In genomic region chr19:4916292-4917082, GRCh38 we compare ENCODE assay signal across 8 cellular contexts. TPM values are rescaled to one million over a fixed set of nuclear protein-coding genes. Genes with fewer than 3 reads are reported as not detected.
DNase-seq lines count a peak whose midpoint lies in the region; ATAC-seq, FAIRE-seq and TF ChIP-seq lines count a peak whose summit lies in the region.

No MANE protein-coding gene starts in this region.

- peaks cover 54% of the 10 kb centered on the region for H3K4me1 Mint-ChIP-seq in activated B cell treated with CpG ODN at 0.5 μM for 24 hours

- BruUV-seq in endothelial cell of umbilical vein (replicated peaks; lab: Mats Ljungman, UMichigan): no TSS peak

- H3K4me3 ChIP-seq in endothelial cell of umbilical vein (replicated peaks in 1 of 3; ENCODE audit: insufficient read depth in 1 of 3, low read depth in 1 of 3, low read length in 3 of 3): peak overlapping the region in 1 of 3 experiments; percentile 8

- H3K4me3 Mint-ChIP-seq in activated B cell treated with CpG ODN at 0.5 μM for 24 hours: peak overlapping the region; percentile 98

- H3K27ac ChIP-seq in endothelial cell of umbilical vein (ENCODE audit: insufficient read depth, low read depth, low read length): peak overlapping the region; percentile 57

- peak overlapping the region; percentile 40 for H3K4me2 ChIP-seq in endothelial cell of umbilical vein (ENCODE audit: insufficient read depth, low read length)

- no peaks in the 10 kb centered on the region for H3K27me3 ChIP-seq in endothelial cell of umbilical vein (ENCODE audit: control insufficient read depth in 2 of 2, insufficient read depth in 2 of 2, low read length in 2 of 2)

- no peak for ATAC-seq in GM18505 (IDR thresholded peaks at IDR 0.05; ENCODE audit: unreplicated experiment)
- ATAC-seq in activated B cell treated with CpG ODN at 0.5 μM for 24 hours (ENCODE audit: low read depth): peak; percentile 75
- ATAC-seq in GM18873 (IDR thresholded peaks at IDR 0.05; ENCODE audit: low FRiP score, unreplicated experiment): no peak
- no peak for ATAC-seq in GM19324 (IDR thresholded peaks at IDR 0.05; ENCODE audit: low FRiP score, unreplicated experiment)

- TF ChIP-seq CTCF in activated B cell treated with CpG ODN at 0.5 μM for 24 hours (IDR thresholded peaks at IDR 0.05): no peak
- TF ChIP-seq CTCF in endothelial cell of umbilical vein (IDR thresholded peaks at IDR 0.05; ENCODE audit: extremely low read depth in 1 of 2, insufficient read depth in 1 of 2, low read depth in 1 of 2, low read length in 2 of 2): no peak

- FAIRE-seq in endothelial cell of umbilical vein (lab: Jason Lieb, UNC): peak; percentile 90

- no peaks in the 10 kb centered on the region for H3K9me3 ChIP-seq in endothelial cell of umbilical vein (replicated peaks; ENCODE audit: control insufficient read depth, insufficient read depth, low read length)

- peak overlapping the region; percentile 93 for H3K27ac Mint-ChIP-seq in activated B cell treated with CpG ODN at 0.5 μM for 24 hours

- intact Hi-C loops in activated B cell treated with CpG ODN at 0.5 μM for 24 hours (cut with micrococcal nuclease): loop anchor here (2.0 kb wide), 1 partner anchor 60 kb away; no protein-coding TSS in a partner anchor
- intact Hi-C loops in endothelial cell of umbilical vein (cut with micrococcal nuclease): loop anchor here (10.0 kb wide), 1 partner anchor 182 kb away; no protein-coding TSS in a partner anchor

- peaks cover 86% of the 10 kb centered on the region for H3K79me2 ChIP-seq in endothelial cell of umbilical vein (ENCODE audit: control insufficient read depth, insufficient read depth, low read length)

- no peaks in the 10 kb centered on the region for H4K20me1 ChIP-seq in endothelial cell of umbilical vein (replicated peaks; ENCODE audit: control insufficient read depth, extremely low read depth, insufficient read depth, low read length)

- H3K9me1 ChIP-seq in endothelial cell of umbilical vein (replicated peaks; ENCODE audit: control insufficient read depth, extremely low read depth, insufficient read depth, low read length): no peaks in the 10 kb centered on the region

- peak; percentile 55 for DNase-seq in activated B cell treated with CpG ODN at 0.5 μM for 24 hours
- peak; percentile 19 for DNase-seq in endothelial cell of umbilical vein (ENCODE audit: low read depth, low spot score)
- peak; percentile 30 for DNase-seq in stimulated activated CD8-positive, alpha-beta memory T cell treated with anti-CD3 and anti-CD28 coated beads, Interleukin-15, amount 100 ng/mL, for 1 hour (ENCODE audit: low read depth)
- DNase-seq in mucosa of gallbladder (ENCODE audit: low spot score): no peak
- no peak for DNase-seq in cerebellar cortex (ENCODE audit: low spot score)

- no peaks in the 10 kb centered on the region for H3K27me3 Mint-ChIP-seq in activated B cell treated with CpG ODN at 0.5 μM for 24 hours

- POLR2A ChIA-PET in activated B cell treated with CpG ODN at 0.5 μM for 24 hours (lab: Charles Lee): interaction anchor here (0.5 to 2.7 kb wide), 18 partner anchors 10 to 1566 kb away, joined by 3 to 23 read pairs (median 6); partner anchors contain the start of genes FEM1A, KDM4B and PLIN3
- POLR2A ChIA-PET in endothelial cell of umbilical vein (lab: Charles Lee): interaction anchor here (0.9 kb wide), 1 partner anchor 50 kb away, joined by 8 read pairs; no protein-coding TSS in a partner anchor

- dilution Hi-C loops in endothelial cell of umbilical vein (cut with MboI; ENCODE audit: extremely low pct_ligation_motif_present, low sequenced_read_pairs): no loop called here

- H3K9ac ChIP-seq in endothelial cell of umbilical vein (replicated peaks; ENCODE audit: extremely low read depth, insufficient read depth, low read length): peak overlapping the region; percentile 24

- peaks cover 3% of the 10 kb centered on the region for H3K36me3 Mint-ChIP-seq in activated B cell treated with CpG ODN at 0.5 μM for 24 hours (ENCODE audit: low read depth)

- H3K36me3 ChIP-seq in endothelial cell of umbilical vein (ENCODE audit: control insufficient read depth in 2 of 2, extremely low read depth in 1 of 2, insufficient read depth in 2 of 2, low read length in 2 of 2): no peaks in the 10 kb centered on the region

- H2AFZ ChIP-seq in endothelial cell of umbilical vein (ENCODE audit: low read depth, low read length): peak overlapping the region; percentile 43

- no peaks in the 10 kb centered on the region for H3K9me3 Mint-ChIP-seq in activated B cell treated with CpG ODN at 0.5 μM for 24 hours

- CTCF ChIA-PET in activated B cell treated with CpG ODN at 0.5 μM for 24 hours (lab: Charles Lee) (interaction anchor here (1.1 to 1.4 kb wide), 4 partner anchors 17 to 115 kb away, joined by 4 to 11 read pairs (median 6); no protein-coding TSS in a partner anchor), endothelial cell of umbilical vein (lab: Charles Lee) (interaction anchor here (1.1 to 1.5 kb wide), 4 partner anchors 49 to 115 kb away, joined by 3 to 8 read pairs (median 3); no protein-coding TSS in a partner anchor)

- peak; percentile 65 for TF ChIP-seq POLR2A in GM18505 (IDR thresholded peaks at IDR 0.05; ENCODE audit: borderline replicate concordance, extremely low read depth, insufficient read depth, insufficient read length)
- no peak for TF ChIP-seq POLR2A in endothelial cell of umbilical vein (IDR thresholded peaks at IDR 0.05; ENCODE audit: low read depth, low read length)

- H3K4me1 ChIP-seq in endothelial cell of umbilical vein (ENCODE audit: control insufficient read depth, extremely low read depth, insufficient read depth, low read length): peaks cover 34% of the 10 kb centered on the region

TF ChIP-seq in endothelial cell of umbilical vein, 7 proteins besides CTCF, POLR2A, EP300 and RAD21:
- no peak for TF ChIP-seq GATA2 (IDR thresholded peaks at IDR 0.05; ENCODE audit: insufficient read depth, insufficient read length, low read depth, low read length)
- peak; percentile 51 for TF ChIP-seq POLR2AphosphoS5 (IDR thresholded peaks at IDR 0.05; ENCODE audit: insufficient read depth, low read depth, low read length)

RNA-seq across cellular contexts. Expression of gene UHRF1, which starts 7.2 kb away (rescaled TPM):
- total RNA-seq in activated B cell treated with CpG ODN at 0.5 μM for 24 hours (6.5 and 7.8 TPM in 2 replicates), endothelial cell of umbilical vein (70.8 and 76.8 TPM in 2 replicates), mucosa of gallbladder (4.5 TPM)
- 9.1 and 13.3 TPM in 2 replicates for polyA plus RNA-seq in endothelial cell of umbilical vein
- polyA plus RNA-seq in endothelial cell of umbilical vein (2011; cell fraction: cytosol; rRNA removed): 16.4 and 17.9 TPM in 2 replicates
- 27.6 and 33.4 TPM in 2 replicates for polyA plus RNA-seq in endothelial cell of umbilical vein (2011; cell fraction: nucleus; rRNA removed)
- 25.6 and 35.2 TPM in 2 replicates for polyA plus RNA-seq in endothelial cell of umbilical vein (2012)
- polyA minus RNA-seq in endothelial cell of umbilical vein: 18.5 and 22.7 TPM in 2 replicates
- 27.3 TPM for polyA minus RNA-seq in endothelial cell of umbilical vein (2011; cell fraction: cytosol; rRNA and poly(A)+ RNA removed)
- polyA minus RNA-seq in endothelial cell of umbilical vein (2011; cell fraction: nucleus; rRNA and poly(A)+ RNA removed): 17.8 and 24.1 TPM in 2 replicates

RNA-seq across cellular contexts. Expression of gene ARRDC5, which starts 13.8 kb away (rescaled TPM):
- total RNA-seq in activated B cell treated with CpG ODN at 0.5 μM for 24 hours: 4.3 and 5.0 TPM in 2 replicates
- not detected in 2 replicates for total RNA-seq in endothelial cell of umbilical vein
- polyA plus RNA-seq in endothelial cell of umbilical vein: 0.04 and 0.18 TPM in 2 replicates
- polyA plus RNA-seq in endothelial cell of umbilical vein (2011; cell fraction: cytosol; rRNA removed): 0.04 and 0.06 TPM in 2 replicates
- polyA plus RNA-seq in endothelial cell of umbilical vein (2011; cell fraction: nucleus; rRNA removed): 0.12 and 0.27 TPM in 2 replicates
- not detected in 2 replicates for polyA plus RNA-seq in endothelial cell of umbilical vein (2012)
- 1.1 TPM in 1 of 2 replicates, not detected in the other for polyA minus RNA-seq in endothelial cell of umbilical vein
- not detected for polyA minus RNA-seq in endothelial cell of umbilical vein (2011; cell fraction: cytosol; rRNA and poly(A)+ RNA removed)
- 0.58 and 0.87 TPM in 2 replicates for polyA minus RNA-seq in endothelial cell of umbilical vein (2011; cell fraction: nucleus; rRNA and poly(A)+ RNA removed)
- total RNA-seq in mucosa of gallbladder: 0.52 TPM

RNA-seq across cellular contexts. Expression of gene PLIN3, which starts 49.0 kb away (rescaled TPM):
- total RNA-seq in activated B cell treated with CpG ODN at 0.5 μM for 24 hours (28.7 and 29.0 TPM in 2 replicates), endothelial cell of umbilical vein (76.8 and 77.9 TPM in 2 replicates), mucosa of gallbladder (60.2 TPM)
- polyA plus RNA-seq in endothelial cell of umbilical vein: 88.9 and 90.0 TPM in 2 replicates
- 57.6 and 69.6 TPM in 2 replicates for polyA plus RNA-seq in endothelial cell of umbilical vein (2011; cell fraction: cytosol; rRNA removed)
- polyA plus RNA-seq in endothelial cell of umbilical vein (2011; cell fraction: nucleus; rRNA removed): 21.7 and 23.4 TPM in 2 replicates
- 72.7 and 91.1 TPM in 2 replicates for polyA plus RNA-seq in endothelial cell of umbilical vein (2012)
- polyA minus RNA-seq in endothelial cell of umbilical vein: 46.3 and 69.7 TPM in 2 replicates
- 93.0 TPM for polyA minus RNA-seq in endothelial cell of umbilical vein (2011; cell fraction: cytosol; rRNA and poly(A)+ RNA removed)
- polyA minus RNA-seq in endothelial cell of umbilical vein (2011; cell fraction: nucleus; rRNA and poly(A)+ RNA removed): 17.7 and 24.2 TPM in 2 replicates

RNA-seq across cellular contexts. Expression of gene KDM4B, which starts 52.4 kb away (rescaled TPM):
- total RNA-seq in activated B cell treated with CpG ODN at 0.5 μM for 24 hours (76.4 and 88.9 TPM in 2 replicates), endothelial cell of umbilical vein (30.8 and 37.2 TPM in 2 replicates), mucosa of gallbladder (49.3 TPM)
- polyA plus RNA-seq in endothelial cell of umbilical vein: 12.4 and 14.4 TPM in 2 replicates
- 7.6 and 10.7 TPM in 2 replicates for polyA plus RNA-seq in endothelial cell of umbilical vein (2011; cell fraction: cytosol; rRNA removed)
- 28.7 and 32.4 TPM in 2 replicates for polyA plus RNA-seq in endothelial cell of umbilical vein (2011; cell fraction: nucleus; rRNA removed)
- polyA plus RNA-seq in endothelial cell of umbilical vein (2012): 12.7 and 17.7 TPM in 2 replicates
- polyA minus RNA-seq in endothelial cell of umbilical vein: 17.4 and 29.3 TPM in 2 replicates
- 22.4 TPM for polyA minus RNA-seq in endothelial cell of umbilical vein (2011; cell fraction: cytosol; rRNA and poly(A)+ RNA removed)
- 32.7 and 40.2 TPM in 2 replicates for polyA minus RNA-seq in endothelial cell of umbilical vein (2011; cell fraction: nucleus; rRNA and poly(A)+ RNA removed)

Comparison
In these comparisons a context has a peak if more than half of its experiments do, and no peak if none do; other contexts are left out.
1. DNase-seq: peak in activated B cell treated with CpG ODN at 0.5 μM for 24 hours (single experiment), endothelial cell of umbilical vein (single experiment) and stimulated activated CD8-positive, alpha-beta memory T cell treated with anti-CD3 and anti-CD28 coated beads, Interleukin-15, amount 100 ng/mL, for 1 hour (single experiment); none in mucosa of gallbladder (single experiment) and cerebellar cortex (single experiment).